8 cellular contexts compared by ENCODE assay signal in the genomic region with DNA sequence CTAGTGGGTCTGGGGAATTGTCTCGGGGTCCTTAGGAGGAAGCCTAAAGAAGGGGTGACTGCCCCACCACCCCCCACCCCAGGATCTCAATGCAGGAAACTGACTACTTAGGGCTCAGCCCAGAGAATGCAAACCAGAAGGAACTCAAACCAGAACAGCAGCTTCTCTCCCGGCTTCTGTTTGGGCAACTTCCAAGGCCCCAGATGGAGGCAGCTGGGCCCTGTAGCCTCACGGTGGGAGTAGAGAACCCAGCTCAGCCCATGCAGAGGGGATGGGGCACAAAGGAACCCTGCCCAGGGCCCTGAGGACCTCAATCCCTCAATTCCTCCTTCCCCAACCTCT. TPM values are rescaled to one million over a fixed set of nuclear protein-coding genes. Genes with fewer than 3 reads are reported as not detected.
A peak's percentile ranks its signal among the peaks of the same experiment; 100 is the strongest.
DNase-seq lines count a peak whose midpoint lies in the region; ATAC-seq and TF ChIP-seq lines count a peak whose summit lies in the region.

No MANE protein-coding gene starts in this region.

- WGBS in transverse colon (ENCODE audit: low coverage in 1 of 2), 2 donors = 20% methylated on average over 3 of the region's 3 CpGs; no CpG with 5 or more reads in 1 of the 2 donors

- peaks cover 16 to 68% (median 54%) of the 10 kb centered on the region in 4 donors for H3K4me1 ChIP-seq in transverse colon

- peak overlapping the region; percentile 97 to 99 (median 98) for H3K27ac ChIP-seq in transverse colon

- peak overlapping the region in 3 of 4 donors; percentile 74 to 77 (median 77) for H3K4me3 ChIP-seq in transverse colon

- POLR2A ChIA-PET in activated B cell treated with CpG ODN at 0.5 μM for 24 hours (lab: Charles Lee) = interaction anchor here (0.6 to 9.7 kb wide), 9 partner anchors 10 to 1907 kb away, joined by 3 to 342 read pairs (median 8); a partner anchor contains a TSS

- H3K36me3 Mint-ChIP-seq in activated B cell treated with CpG ODN at 0.5 μM for 24 hours (ENCODE audit: low read depth) = peaks cover 25% of the 10 kb centered on the region

- peak overlapping the region; percentile 93 for H3K27ac Mint-ChIP-seq in activated B cell treated with CpG ODN at 0.5 μM for 24 hours

- no peak for TF ChIP-seq CTCF in activated B cell treated with CpG ODN at 0.5 μM for 24 hours (IDR thresholded peaks at IDR 0.05)
- no peak for TF ChIP-seq CTCF in transverse colon (IDR thresholded peaks at IDR 0.05)

- H3K27me3 Mint-ChIP-seq in activated B cell treated with CpG ODN at 0.5 μM for 24 hours = no peaks in the 10 kb centered on the region

- no peak for ATAC-seq in activated B cell treated with CpG ODN at 0.5 μM for 24 hours (ENCODE audit: low read depth)

- no peaks in the 10 kb centered on the region for H3K9me3 ChIP-seq in transverse colon

- in situ Hi-C loops in transverse colon (cut with MboI; ENCODE audit: low pct_ligation_motif_present in 1 of 4, low pct_unique_long_range_greater_than_20kb in 1 of 4, low sequenced_read_pairs in 3 of 4) = no loop called here

- CTCF ChIA-PET in activated B cell treated with CpG ODN at 0.5 μM for 24 hours (lab: Charles Lee) = interaction anchor here (1.1 to 1.8 kb wide), 6 partner anchors 20 to 89 kb away, joined by 3 to 7 read pairs (median 3); no protein-coding TSS in a partner anchor

- intact Hi-C loops in activated B cell treated with CpG ODN at 0.5 μM for 24 hours (cut with micrococcal nuclease) = no loop called here
- intact Hi-C loops in transverse colon (cut with DNase I; ENCODE audit: low total_unique reads) = no loop called here

- peak overlapping the region; percentile 93 for H3K4me3 Mint-ChIP-seq in activated B cell treated with CpG ODN at 0.5 μM for 24 hours

- TF ChIP-seq EP300 in transverse colon (IDR thresholded peaks at IDR 0.05; ENCODE audit: low read depth) = no peak

- H3K4me1 Mint-ChIP-seq in activated B cell treated with CpG ODN at 0.5 μM for 24 hours = peaks cover 56% of the 10 kb centered on the region

- TF ChIP-seq POLR2A in transverse colon (IDR thresholded peaks at IDR 0.05) = no peak

- no peaks in the 10 kb centered on the region for H3K9me3 Mint-ChIP-seq in activated B cell treated with CpG ODN at 0.5 μM for 24 hours

- H3K36me3 ChIP-seq in transverse colon = no peaks in the 10 kb centered on the region

- no peaks in the 10 kb centered on the region for H3K27me3 ChIP-seq in transverse colon

- DNase-seq in activated effector memory CD4-positive, alpha-beta T cell treated with anti-CD3 and anti-CD28 coated beads, Interleukin-2, amount 50 U/mL, for 16 hours = peak; percentile 71
- no peak for DNase-seq in activated effector memory CD4-positive, alpha-beta T cell treated with Interleukin-2 at 50 U/mL for 16 hours
- DNase-seq in activated B cell treated with CpG ODN at 0.5 μM for 24 hours (no peak), iPS-NIHi7 (ENCODE audit: extremely low spot score) (peak; percentile 7), transverse colon (peak; percentile 43), SHP77 treated with DMSO at 0.1 percent for 48 hours (lab: John Stamatoyannopoulos, UW) (no peak)
- no peak for DNase-seq in stimulated activated CD4-positive, alpha-beta T cell treated with anti-CD3 and anti-CD28 coated beads, Interleukin-4, amount 100 ng/mL, for 1 hour
- no peak for DNase-seq in effector CD4-positive, alpha-beta T cell

RNA-seq across cellular contexts. Expression of a gene that starts 2.3 kb away (rescaled TPM):
- total RNA-seq in activated B cell treated with CpG ODN at 0.5 μM for 24 hours (129 and 135 TPM in 2 replicates), transverse colon (100 to 1,000 TPM in 3 of 4 donors, 10 to 100 TPM in 1; 77.4 to 257 (median 136) TPM)

RNA-seq across cellular contexts. Expression of a gene that starts 35.6 kb away (rescaled TPM):
- total RNA-seq in activated B cell treated with CpG ODN at 0.5 μM for 24 hours (210 and 211 TPM in 2 replicates), transverse colon (100 to 1,000 TPM in 3 of 4 donors, 10 to 100 TPM in 1; 66.4 to 286 (median 163) TPM)

RNA-seq across cellular contexts. Expression of a gene that starts 49.6 kb away (rescaled TPM):
- total RNA-seq in activated B cell treated with CpG ODN at 0.5 μM for 24 hours (139 and 159 TPM in 2 replicates), transverse colon (100 to 1,000 TPM in 1 of 4 donors, 10 to 100 TPM in 3; 29.1 to 129 (median 55.0) TPM)

Comparison
In these comparisons a context has a peak if more than half of its experiments do, and no peak if none do; other contexts are left out.
1. DNase-seq: peak in activated effector memory CD4-positive, alpha-beta T cell treated with anti-CD3 and anti-CD28 coated beads, Interleukin-2, amount 50 U/mL, for 16 hours (single experiment), iPS-NIHi7 (single experiment) and transverse colon (single experiment); none in activated effector memory CD4-positive, alpha-beta T cell treated with Interleukin-2 at 50 U/mL for 16 hours (single experiment), activated B cell treated with CpG ODN at 0.5 μM for 24 hours (single experiment), stimulated activated CD4-positive, alpha-beta T cell treated with anti-CD3 and anti-CD28 coated beads, Interleukin-4, amount 100 ng/mL, for 1 hour (single experiment), effector CD4-positive, alpha-beta T cell (single experiment) and SHP77 treated with DMSO at 0.1 percent for 48 hours (single experiment).